Comparison of ENCODE assay signal across 8 cellular contexts in genomic region chr11:122882809-122883681, GRCh38. TPM values are rescaled to one million over a fixed set of nuclear protein-coding genes. Genes with fewer than 3 reads are reported as not detected.
A peak's percentile ranks its signal among the peaks of the same experiment; 100 is the strongest.
DNase-seq lines count a peak whose midpoint lies in the region; ATAC-seq lines count a peak whose summit lies in the region.

No MANE protein-coding gene starts in this region.

- H3K4me3 ChIP-seq in BLaER1 treated with 17β-estradiol and CSF1 and Interleukin-3, amounts not matched to agents 10 nM and 100 nM: peak overlapping the region; percentile 59 to 84 (median 70)
- H3K4me3 ChIP-seq in esophagus (ENCODE audit: low read depth in 1 of 2, low read length in 2 of 2) (peak overlapping the region; percentile 64 to 75), mucosa of stomach (ENCODE audit: low read length) (no peak overlapping the region)

- H4K20me1 ChIP-seq in BLaER1 treated with 17β-estradiol and CSF1 and Interleukin-3, amounts not matched to agents 10 nM and 100 nM: no peaks in the 10 kb centered on the region

- H3K9ac ChIP-seq in BLaER1 treated with 17β-estradiol and CSF1 and Interleukin-3, amounts not matched to agents 10 nM and 100 nM: peak overlapping the region; percentile 50 to 86 (median 79)
- H3K9ac ChIP-seq in mucosa of stomach (ENCODE audit: low read length): peak overlapping the region; percentile 72

- DNase-seq in NCI-H526 treated with DMSO at 0.1 percent for 48 hours (lab: John Stamatoyannopoulos, UW): peak; percentile 80
- DNase-seq in activated T-cell treated with anti-CD3 and anti-CD28 coated beads for 4 hours: peak; percentile 30
- peak; percentile 12 to 15 for DNase-seq in stimulated activated CD8-positive, alpha-beta memory T cell treated with anti-CD3 and anti-CD28 coated beads, Interleukin-7, amount 100 ng/mL, for 1 hour (ENCODE audit: low read depth in 2 of 2)
- DNase-seq in NCI-H1436 treated with DMSO at 0.1 percent for 48 hours (lab: John Stamatoyannopoulos, UW): no peak

- H3K9me3 ChIP-seq in BLaER1 treated with 17β-estradiol and CSF1 and Interleukin-3, amounts not matched to agents 10 nM and 100 nM (replicated peaks in 1 of 11): no peaks in the 10 kb centered on the region
- no peaks in the 10 kb centered on the region for H3K9me3 ChIP-seq in esophagus (ENCODE audit: control insufficient read depth in 2 of 2, insufficient read depth in 1 of 2, low read depth in 1 of 2, low read length in 1 of 2)
- H3K9me3 ChIP-seq in mucosa of stomach (ENCODE audit: control insufficient read depth, low read length): no peaks in the 10 kb centered on the region

- H3K27ac ChIP-seq in BLaER1 treated with 17β-estradiol and CSF1 and Interleukin-3, amounts not matched to agents 10 nM and 100 nM: peak overlapping the region; percentile 46 to 85 (median 66)
- peak overlapping the region; percentile 40 to 73 for H3K27ac ChIP-seq in esophagus (ENCODE audit: low read depth in 2 of 2, low read length in 1 of 2)

- peaks cover 7 to 27% (median 10%) of the 10 kb centered on the region in 10 experiments; a peak in 19 of 20 replicates for H3K4me1 ChIP-seq in BLaER1 treated with 17β-estradiol and CSF1 and Interleukin-3, amounts not matched to agents 10 nM and 100 nM
- H3K4me1 ChIP-seq in esophagus (ENCODE audit: control insufficient read depth in 2 of 2, insufficient read depth in 2 of 2, low read length in 1 of 2): no peaks in the 10 kb centered on the region
- peaks cover 8% of the 10 kb centered on the region for H3K4me1 ChIP-seq in mucosa of stomach (ENCODE audit: control insufficient read depth, insufficient read depth, low read length)

- H3K4me2 ChIP-seq in BLaER1 treated with 17β-estradiol and CSF1 and Interleukin-3, amounts not matched to agents 10 nM and 100 nM: peak overlapping the region; percentile 87 to 98 (median 95)

- no peaks in the 10 kb centered on the region for H3K36me3 ChIP-seq in BLaER1 treated with 17β-estradiol and CSF1 and Interleukin-3, amounts not matched to agents 10 nM and 100 nM
- H3K36me3 ChIP-seq in esophagus (ENCODE audit: control insufficient read depth in 2 of 2, insufficient read depth in 2 of 2, low read length in 1 of 2) (no peaks in the 10 kb centered on the region), mucosa of stomach (ENCODE audit: control insufficient read depth, insufficient read depth, low read length) (no peaks in the 10 kb centered on the region)

- peak; percentile 55 for ATAC-seq in GM21619 (IDR thresholded peaks at IDR 0.05; ENCODE audit: unreplicated experiment)

- peaks cover 10 to 53% (median 39%) of the 10 kb centered on the region in 11 experiments; a peak in 20 of 22 replicates for H3K27me3 ChIP-seq in BLaER1 treated with 17β-estradiol and CSF1 and Interleukin-3, amounts not matched to agents 10 nM and 100 nM
- no peaks in the 10 kb centered on the region for H3K27me3 ChIP-seq in esophagus (ENCODE audit: control insufficient read depth in 1 of 2, insufficient read depth in 2 of 2, low read length in 2 of 2)
- H3K27me3 ChIP-seq in mucosa of stomach (ENCODE audit: control insufficient read depth, insufficient read depth, low read length): peaks cover 17% of the 10 kb centered on the region

- 1% methylated on average over 54 to 68 of the region's 68 CpGs for WGBS in esophagus, 2 donors

RNA-seq across cellular contexts. Expression of gene JHY, which starts 0.5 kb away (rescaled TPM):
- under 1 TPM; 0.77 to 0.82 TPM for polyA plus RNA-seq in esophagus

RNA-seq across cellular contexts. Expression of gene CRTAM, which starts 44.7 kb away (rescaled TPM):
- under 1 TPM; 0.08 to 0.14 TPM for polyA plus RNA-seq in esophagus
